Comparison of ENCODE assay signal across 8 cellular contexts in genomic region chr17:65057520-65058075, GRCh38. TPM values are rescaled to one million over a fixed set of nuclear protein-coding genes. Genes with fewer than 3 reads are reported as not detected.
A peak's percentile ranks its signal among the peaks of the same experiment; 100 is the strongest.
DNase-seq lines count a peak whose midpoint lies in the region; ATAC-seq and TF ChIP-seq lines count a peak whose summit lies in the region.

No MANE protein-coding gene starts in this region.

- H3K4me3 Mint-ChIP-seq in T-cell (peak overlapping the region; percentile 93 to 94 (median 93)), glutamatergic neuron (ENCODE audit: unreplicated experiment) (peak overlapping the region; percentile 82)

- peak overlapping the region in 1 of 2 donors; percentile 91 for H3K4me3 ChIP-seq in prostate gland

- peaks cover 38% of the 10 kb centered on the region for H3K4me1 ChIP-seq in ES-I3 (ENCODE audit: insufficient read depth, low read length)
- no peaks in the 10 kb centered on the region for H3K4me1 ChIP-seq in prostate gland (replicated peaks)

- H3K36me3 ChIP-seq in ES-I3 (ENCODE audit: insufficient read depth, low read length) (0 out of 2 replicates have a peak, but pooled peaks cover 4% of the 10 kb centered on the region), prostate gland (no peaks in the 10 kb centered on the region)

- peak in 1 of 34 experiments; percentile 4 for DNase-seq in T-cell
- DNase-seq in glutamatergic neuron: no peak
- no peak for DNase-seq in prostate gland (ENCODE audit: low spot score)
- DNase-seq in NCI-H526 (lab: John Stamatoyannopoulos, UW): no peak
- no peak for DNase-seq in stimulated activated naive CD4-positive, alpha-beta T cell (lab: John Stamatoyannopoulos, UW)
- DNase-seq in GDM1 (lab: John Stamatoyannopoulos, UW): no peak
- DNase-seq in NCI-H2107 (lab: John Stamatoyannopoulos, UW): no peak

- CTCF ChIA-PET in T-cell (lab: Charles Lee): interaction anchor here in 1 of 2 donors (1.4 to 1.6 kb wide), 2 partner anchors 42 to 43 kb away, joined by 6 to 12 read pairs; no protein-coding TSS in a partner anchor

- H3K27ac Mint-ChIP-seq in T-cell (peak overlapping the region; percentile 98 to 99), glutamatergic neuron (ENCODE audit: unreplicated experiment) (peak overlapping the region; percentile 68)

- peaks cover 10% of the 10 kb centered on the region for H3K36me3 Mint-ChIP-seq in T-cell
- H3K36me3 Mint-ChIP-seq in glutamatergic neuron (ENCODE audit: unreplicated experiment): no peaks in the 10 kb centered on the region

- H3K4me1 Mint-ChIP-seq in T-cell: peaks cover 32 to 42% (median 37%) of the 10 kb centered on the region in 3 donors
- H3K4me1 Mint-ChIP-seq in glutamatergic neuron (ENCODE audit: low read depth, unreplicated experiment): peaks cover 18% of the 10 kb centered on the region

- TF ChIP-seq CTCF in glutamatergic neuron (IDR thresholded peaks at IDR 0.05; ENCODE audit: partially characterized antibody, unreplicated experiment): no peak
- no peak for TF ChIP-seq CTCF in prostate gland (IDR thresholded peaks at IDR 0.05)

- ATAC-seq in T-cell (replicated peaks in 1 of 4): no peak

- H3K27me3 ChIP-seq in prostate gland (replicated peaks; ENCODE audit: insufficient read depth): no peaks in the 10 kb centered on the region

- H3K27me3 Mint-ChIP-seq in T-cell (no peaks in the 10 kb centered on the region), glutamatergic neuron (ENCODE audit: unreplicated experiment) (peaks cover 10% of the 10 kb centered on the region)

- no peaks in the 10 kb centered on the region for H3K9me3 ChIP-seq in ES-I3 (ENCODE audit: control insufficient read depth, insufficient read depth, low read length)
- no peaks in the 10 kb centered on the region for H3K9me3 ChIP-seq in prostate gland

- peak overlapping the region; percentile 91; the same call in 1 of the 2 replicates for H3K9ac ChIP-seq in ES-I3 (ENCODE audit: low read depth, low read length)

- intact Hi-C loops in prostate gland (cut with DNase I): loop anchor here (2.0 to 5.0 kb wide), 2 partner anchors 43 to 80 kb away; no protein-coding TSS in a partner anchor

- POLR2A ChIA-PET in T-cell (lab: Charles Lee): interaction anchor here (0.5 to 1.6 kb wide), 4 partner anchors 26 to 1364 kb away, joined by 3 to 13 read pairs (median 6); no protein-coding TSS in a partner anchor

- WGBS in prostate gland: 67% methylated on average over 17 of the region's 17 CpGs

- peak overlapping the region; percentile 99 to 100 for H3K27ac ChIP-seq in prostate gland

- H3K9me3 Mint-ChIP-seq in T-cell (no peaks in the 10 kb centered on the region), glutamatergic neuron (ENCODE audit: unreplicated experiment) (peaks cover 5% of the 10 kb centered on the region)

- TF ChIP-seq POLR2A in prostate gland (IDR thresholded peaks at IDR 0.05): peak; percentile 28

RNA-seq across cellular contexts. Expression of gene GNA13, which starts 1.1 kb away (rescaled TPM):
- total RNA-seq in T-cell (100 to 1,000 TPM in 1 of 5 donors, 10 to 100 TPM in 4; 77.3 to 109 (median 89.3) TPM), glutamatergic neuron (ENCODE audit: unreplicated experiment) (50.7 TPM), prostate gland (10 to 100 TPM; 35.0 to 68.4 TPM)
